ENCODE assay signal across 22 cellular contexts in the genomic region with DNA sequence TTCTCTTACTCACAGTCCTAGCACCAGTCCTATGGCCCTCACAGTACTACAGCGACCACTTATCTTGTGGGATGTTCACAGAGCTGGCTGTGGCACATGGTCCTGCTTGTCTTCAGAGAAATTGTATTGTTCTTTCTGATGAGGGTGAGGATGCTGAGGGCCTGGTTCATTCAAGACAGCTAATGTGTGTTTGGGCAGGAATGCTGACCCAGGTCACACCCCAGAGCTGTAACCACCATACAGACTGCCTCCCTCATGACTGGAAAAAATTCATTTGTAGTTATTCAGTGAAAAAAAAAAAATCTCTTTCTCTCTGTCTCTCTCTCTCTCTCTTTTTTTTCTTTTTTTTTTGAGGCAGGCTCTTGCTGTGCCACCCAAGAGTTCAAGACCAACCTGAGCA.
"Had no signal": no experiment of that assay in that cellular context is flagged by ENCODE, and none has a peak within 500 bp of the region (broad histone marks: within the 10 kb centered on the region; RNA-seq: fewer than 3 reads in every experiment).

No MANE protein-coding gene starts in this region.

- H3K4me2 ChIP-seq: hepatocyte had no signal

- ATAC-seq: left lung, WTC11 had no signal

- H3K27ac ChIP-seq: cardiac muscle cell, epithelial cell of prostate, hepatocyte, left lung, neutrophil, ovary, prostate gland, right atrium auricular region, stomach, suprapubic skin, transverse colon had no signal

- H3K4me3 ChIP-seq: cardiac muscle cell, hepatocyte, left lung, lung, ovary, prostate gland, right atrium auricular region, stomach, suprapubic skin, transverse colon had no signal

- H3K4me1 ChIP-seq: left lung, prostate gland, stomach, suprapubic skin, transverse colon had no signal

- H3K79me2 ChIP-seq: hepatocyte had no signal

- H2AFZ ChIP-seq: hepatocyte had no signal

- H3K36me3 ChIP-seq: cardiac muscle cell, left lung, neutrophil, ovary, prostate gland, right atrium auricular region, stomach, suprapubic skin, transverse colon had no signal

- DNase-seq: activated naive CD4-positive, alpha-beta T cell treated with Interleukin-2 at 50 U/mL for 16 hours; activated naive CD8-positive, alpha-beta T cell treated with anti-CD3 and anti-CD28 coated beads for 36 hours; activated T-cell treated with anti-CD3 and anti-CD28 coated beads, Interleukin-2, amount 50 U/mL, for 48 hours; cortex of kidney; glutamatergic neuron; immature natural killer cell; left lung; midbrain; ovary; stimulated activated CD4-positive, alpha-beta T cell treated with anti-CD3 and anti-CD28 coated beads, Interleukin-4, amount 100 ng/mL, for 4 hours; stomach; T1000; transverse colon had no signal

- H3K9me3 ChIP-seq: left lung, neutrophil, ovary, prostate gland, right atrium auricular region, stomach, suprapubic skin, transverse colon had no signal

- H3K27me3 ChIP-seq: cardiac muscle cell, hepatocyte, left lung, neutrophil, ovary, right atrium auricular region, stomach, suprapubic skin, transverse colon had no signal
